ENCODE assay signal across 1 cellular context in the genomic region with DNA sequence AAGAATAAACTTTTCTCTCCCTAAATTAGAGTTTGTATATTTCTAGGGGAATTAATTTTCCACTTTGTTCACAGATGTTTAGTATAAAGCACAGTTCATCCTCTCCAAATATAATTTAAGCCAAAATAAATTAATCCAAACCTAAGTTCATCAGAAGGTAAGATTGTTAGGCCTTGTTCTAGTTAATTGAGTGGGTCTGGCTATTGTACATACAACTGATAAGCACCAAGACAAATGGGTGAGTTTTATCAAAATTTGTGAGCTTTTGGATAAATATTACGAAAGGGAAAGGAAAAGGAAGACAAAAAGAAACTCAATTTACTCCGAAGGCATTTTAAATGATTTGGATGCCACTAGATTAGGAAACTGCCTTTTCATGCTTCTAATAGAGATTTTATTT.
TF ChIP-seq lines count a peak whose summit lies in the region.

No MANE protein-coding gene starts in this region.

TF ChIP-seq in GM23338, 12 proteins besides CTCF, POLR2A, EP300 and RAD21 (continued from another document):
- no peak for TF ChIP-seq ZNF462 (CRISPR knock-in tag; IDR thresholded peaks at IDR 0.05)
- TF ChIP-seq ZNF114 (CRISPR knock-in tag; IDR thresholded peaks at IDR 0.05) = no peak
- TF ChIP-seq ZNF331 (CRISPR knock-in tag; IDR thresholded peaks at IDR 0.05; ENCODE audit: low read depth) = no peak
- TF ChIP-seq, protein P1, sequence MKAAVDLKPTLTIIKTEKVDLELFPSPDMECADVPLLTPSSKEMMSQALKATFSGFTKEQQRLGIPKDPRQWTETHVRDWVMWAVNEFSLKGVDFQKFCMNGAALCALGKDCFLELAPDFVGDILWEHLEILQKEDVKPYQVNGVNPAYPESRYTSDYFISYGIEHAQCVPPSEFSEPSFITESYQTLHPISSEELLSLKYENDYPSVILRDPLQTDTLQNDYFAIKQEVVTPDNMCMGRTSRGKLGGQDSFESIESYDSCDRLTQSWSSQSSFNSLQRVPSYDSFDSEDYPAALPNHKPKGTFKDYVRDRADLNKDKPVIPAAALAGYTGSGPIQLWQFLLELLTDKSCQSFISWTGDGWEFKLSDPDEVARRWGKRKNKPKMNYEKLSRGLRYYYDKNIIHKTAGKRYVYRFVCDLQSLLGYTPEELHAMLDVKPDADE (IDR thresholded peaks at IDR 0.05) = no peak
